ENCODE assay signal across 17 cellular contexts in genomic region chr5:149216515-149216914, GRCh38. TPM values are rescaled to one million over a fixed set of nuclear protein-coding genes. Genes with fewer than 3 reads are reported as not detected.
"Had no signal": no experiment of that assay in that cellular context is flagged by ENCODE, and none has a peak within 500 bp of the region (broad histone marks: within the 10 kb centered on the region; RNA-seq: fewer than 3 reads in every experiment).

No MANE protein-coding gene starts in this region.

- H3K27me3 ChIP-seq: cardiac muscle cell, dorsolateral prefrontal cortex, foreskin keratinocyte, ovary, upper lobe of right lung had no signal

- DNase-seq: activated CD4-positive, alpha-beta T cell treated with anti-CD3 and anti-CD28 coated beads for 36 hours; activated CD4-positive, alpha-beta T cell treated with anti-CD3 and anti-CD28 coated beads, Interleukin-2, amount 50 U/mL, for 48 hours; activated T-cell treated with anti-CD3 and anti-CD28 coated beads for 4 hours; amniotic stem cell; foreskin keratinocyte; mesendoderm; natural killer cell; ovary; stimulated activated naive B cell treated with anti-CD40 and anti-IgM and Interleukin-4, amounts not matched to agents 10 μg/mL and 1 μg/mL and 100 μg/mL, for 72 hours; upper lobe of right lung had no signal

- H3K27me3 Mint-ChIP-seq: activated CD4-positive, alpha-beta T cell treated with anti-CD3 and anti-CD28 coated beads for 36 hours had no signal

- H3K36me3 Mint-ChIP-seq: activated naive CD8-positive, alpha-beta T cell; natural killer cell; stimulated activated naive B cell treated with anti-CD40 and anti-IgM and Interleukin-4, amounts not matched to agents 10 μg/mL and 1 μg/mL and 100 μg/mL, for 72 hours; WTC11 had no signal

- H3K4me3 Mint-ChIP-seq: activated CD4-positive, alpha-beta T cell treated with anti-CD3 and anti-CD28 coated beads for 36 hours; activated naive CD8-positive, alpha-beta T cell; activated T-helper 1 cell treated with anti-CD3 and anti-CD28 coated beads, Interleukin-12 subunit alpha, Interleukin-12 subunit beta, Interleukin-2, Interleukin-4 antibody, amounts not matched to agents 30 ng/mL and 10 ng/mL and 1 ng/mL, durations not matched to agents 14 hours and 24 hours and 36 hours; natural killer cell; stimulated activated naive B cell treated with anti-CD40 and anti-IgM and Interleukin-4, amounts not matched to agents 10 μg/mL and 1 μg/mL and 100 μg/mL, for 72 hours; WTC11 had no signal

- H3K4me1 Mint-ChIP-seq: natural killer cell; stimulated activated naive B cell treated with anti-CD40 and anti-IgM and Interleukin-4, amounts not matched to agents 10 μg/mL and 1 μg/mL and 100 μg/mL, for 72 hours; WTC11 had no signal

- H3K36me3 ChIP-seq: cardiac muscle cell, ovary, upper lobe of right lung had no signal

- H3K9me3 Mint-ChIP-seq: activated T-helper 1 cell treated with anti-CD3 and anti-CD28 coated beads, Interleukin-12 subunit alpha, Interleukin-12 subunit beta, Interleukin-2, Interleukin-4 antibody, amounts not matched to agents 30 ng/mL and 10 ng/mL and 1 ng/mL, durations not matched to agents 14 hours and 24 hours and 36 hours; natural killer cell; stimulated activated naive B cell treated with anti-CD40 and anti-IgM and Interleukin-4, amounts not matched to agents 10 μg/mL and 1 μg/mL and 100 μg/mL, for 72 hours; WTC11 had no signal

- H3K4me3 ChIP-seq: cardiac muscle cell, dorsolateral prefrontal cortex, ovary, smooth muscle cell, upper lobe of right lung had no signal

- H3K27ac Mint-ChIP-seq: activated CD4-positive, alpha-beta T cell treated with anti-CD3 and anti-CD28 coated beads for 36 hours; activated naive CD8-positive, alpha-beta T cell; activated T-helper 1 cell treated with anti-CD3 and anti-CD28 coated beads, Interleukin-12 subunit alpha, Interleukin-12 subunit beta, Interleukin-2, Interleukin-4 antibody, amounts not matched to agents 30 ng/mL and 10 ng/mL and 1 ng/mL, durations not matched to agents 14 hours and 24 hours and 36 hours; natural killer cell; stimulated activated naive B cell treated with anti-CD40 and anti-IgM and Interleukin-4, amounts not matched to agents 10 μg/mL and 1 μg/mL and 100 μg/mL, for 72 hours; WTC11 had no signal

RNA-seq across cellular contexts. Expression of gene AFAP1L1, which starts 55.1 kb away (rescaled TPM):
- total RNA-seq: activated T-helper 1 cell treated with anti-CD3 and anti-CD28 coated beads, Interleukin-12 subunit alpha, Interleukin-12 subunit beta, Interleukin-2, Interleukin-4 antibody, amounts not matched to agents 30 ng/mL and 10 ng/mL and 1 ng/mL, durations not matched to agents 14 hours and 24 hours and 36 hours; T-helper 2 cell treated with Interferon-gamma antibody and Interleukin-4, amounts not matched to agents 100 ng/mL and 5 ng/mL, for 36 hours had no signal
